In genomic region chr4:87824352-87824751, GRCh38 we compare ENCODE assay signal across 29 cellular contexts. TPM values are rescaled to one million over a fixed set of nuclear protein-coding genes. Genes with fewer than 3 reads are reported as not detected.
"Had no signal": no experiment of that assay in that cellular context is flagged by ENCODE, and none has a peak within 500 bp of the region (broad histone marks: within the 10 kb centered on the region; RNA-seq: fewer than 3 reads in every experiment).

No MANE protein-coding gene starts in this region.

- H3K4me1 ChIP-seq: Peyer's patch had no signal

- H3K9me3 ChIP-seq: Peyer's patch had no signal

- FAIRE-seq: TTC549 had no signal

- H3K4me3 ChIP-seq: Peyer's patch had no signal

- H3K27ac ChIP-seq: brain microvascular endothelial cell, Peyer's patch, RWPE1 had no signal

- H3K36me3 ChIP-seq: brain microvascular endothelial cell, Peyer's patch had no signal

- ATAC-seq: activated CD8-positive, alpha-beta memory T cell treated with anti-CD3 and anti-CD28 coated beads, Interleukin-2, amount 10 ng/mL, durations not matched to agents 7 days and 5 days; activated T-cell treated with anti-CD3 and anti-CD28 coated beads, Interleukin-2, amount 50 U/mL, for 4 hours; T-helper 17 cell had no signal

- H3K27me3 ChIP-seq: brain microvascular endothelial cell, Peyer's patch had no signal

- DNase-seq: activated B cell treated with CpG ODN at 0.5 μM for 24 hours; activated CD4-positive, alpha-beta T cell treated with anti-CD3 and anti-CD28 coated beads for 1 hour; activated CD4-positive, alpha-beta T cell treated with anti-CD3 and anti-CD28 coated beads, Interleukin-2, amount 10 ng/mL, durations not matched to agents 24 days and 14 days; activated CD4-positive, alpha-beta T cell treated with anti-CD3 and anti-CD28 coated beads, Interleukin-2, amount 50 U/mL, for 48 hours; activated CD8-positive, alpha-beta memory T cell treated with anti-CD3 and anti-CD28 coated beads, Interleukin-2, amount 10 ng/mL, durations not matched to agents 7 days and 5 days; activated gamma-delta T cell; activated naive CD4-positive, alpha-beta T cell treated with anti-CD3 and anti-CD28 coated beads for 36 hours; activated T-cell treated with anti-CD3 and anti-CD28 coated beads, Interleukin-2, amount 50 U/mL, for 4 hours; brain microvascular endothelial cell; cerebellar nuclear complex; Karpas-422; NCI-H1092; NCI-H1417; NCI-H1930; NCI-H2107; NCI-H2171 treated with DMSO at 0.1 percent for 48 hours; NCI-H226; NCI-H526; NCI-H82; Peyer's patch; SHP77 treated with DMSO at 0.1 percent for 48 hours; T-helper 17 cell; T-helper 9 cell had no signal

RNA-seq across cellular contexts. Expression of gene MEPE, which starts 8.4 kb away (rescaled TPM):
- total RNA-seq: activated B cell treated with CpG ODN at 0.5 μM for 24 hours; activated CD4-positive, alpha-beta T cell treated with anti-CD3 and anti-CD28 coated beads, Interleukin-2, amount 10 ng/mL, durations not matched to agents 24 days and 14 days; activated CD8-positive, alpha-beta memory T cell treated with anti-CD3 and anti-CD28 coated beads, Interleukin-2, amount 10 ng/mL, durations not matched to agents 7 days and 5 days; activated naive CD4-positive, alpha-beta T cell treated with anti-CD3 and anti-CD28 coated beads for 36 hours; activated T-cell treated with anti-CD3 and anti-CD28 coated beads, Interleukin-2, amount 50 U/mL, for 4 hours; cardiac septum; NCI-H460; OCI-LY7; Peyer's patch; SK-MEL-5; T-helper 17 cell had no signal

RNA-seq across cellular contexts. Expression of gene IBSP, which starts 25.0 kb away (rescaled TPM):
- total RNA-seq: activated B cell treated with CpG ODN at 0.5 μM for 24 hours; activated CD4-positive, alpha-beta T cell treated with anti-CD3 and anti-CD28 coated beads, Interleukin-2, amount 10 ng/mL, durations not matched to agents 24 days and 14 days; activated CD8-positive, alpha-beta memory T cell treated with anti-CD3 and anti-CD28 coated beads, Interleukin-2, amount 10 ng/mL, durations not matched to agents 7 days and 5 days; activated naive CD4-positive, alpha-beta T cell treated with anti-CD3 and anti-CD28 coated beads for 36 hours; activated T-cell treated with anti-CD3 and anti-CD28 coated beads, Interleukin-2, amount 50 U/mL, for 4 hours; cardiac septum; NCI-H460; Peyer's patch; SK-MEL-5; T-helper 17 cell had no signal
